27 cellular contexts compared by ENCODE assay signal in genomic region chr1:65890201-65890600, GRCh38.
"Had no signal": no experiment of that assay in that cellular context is flagged by ENCODE, and none has a peak within 500 bp of the region (broad histone marks: within the 10 kb centered on the region; RNA-seq: fewer than 3 reads in every experiment).

No MANE protein-coding gene starts in this region.

- H3K27me3 ChIP-seq: right lobe of liver, vagina had no signal

- FAIRE-seq: endothelial cell of umbilical vein, TTC549 had no signal

- ATAC-seq: esophagus mucosa; heart right ventricle; mucosa of descending colon; natural killer cell treated with Interleukin-12 subunit alpha and Interleukin-12 subunit beta and Interleukin-15 and Interleukin-18, amount 100 ng/mL, for 72 hours; right lobe of liver; stimulated activated effector memory CD8-positive, alpha-beta T cell treated with anti-CD3 and anti-CD28 coated beads, Interleukin-12 subunit alpha, Interleukin-12 subunit beta, amount 100 ng/mL, for 72 hours had no signal

- H3K4me1 ChIP-seq: heart right ventricle, left ventricle myocardium inferior, right lobe of liver, vagina had no signal

- H3K36me3 ChIP-seq: heart right ventricle, left ventricle myocardium inferior, right lobe of liver, vagina had no signal

- H3K9me3 ChIP-seq: mucosa of descending colon, vagina had no signal

- DNase-seq: activated CD4-positive, alpha-beta memory T cell treated with anti-CD3 and anti-CD28 coated beads for 36 hours; activated CD4-positive, alpha-beta T cell treated with anti-CD3 and anti-CD28 coated beads for 4 hours; activated CD8-positive, alpha-beta memory T cell treated with anti-CD3 and anti-CD28 coated beads, Interleukin-2, amount 50 U/mL, for 4 hours; activated gamma-delta T cell; activated naive CD4-positive, alpha-beta T cell treated with anti-CD3 and anti-CD28 coated beads, Interleukin-2, amount 10 ng/mL, durations not matched to agents 7 days and 5 days; activated naive CD8-positive, alpha-beta T cell treated with anti-CD3 and anti-CD28 coated beads, Interleukin-2, amount 10 ng/mL, durations not matched to agents 7 days and 5 days; activated T-cell treated with anti-CD3 and anti-CD28 coated beads, Interleukin-2, amount 50 U/mL, for 1 hour; amniotic stem cell; central memory CD4-positive, alpha-beta T cell; foreskin melanocyte; heart right ventricle; left ventricle myocardium inferior; mesendoderm; mucosa of descending colon; right lobe of liver; stimulated activated CD4-positive, alpha-beta T cell treated with anti-CD3 and anti-CD28 coated beads, Interleukin-4, amount 100 ng/mL, for 24 hours; substantia nigra; T-helper 9 cell had no signal

- H3K27ac ChIP-seq: heart right ventricle, left ventricle myocardium inferior, right lobe of liver, skin epidermis, vagina, VCaP had no signal

- H3K4me3 ChIP-seq: heart right ventricle, left ventricle myocardium inferior, lung, mucosa of descending colon, right lobe of liver, skin epidermis, vagina had no signal
